8 cellular contexts compared by ENCODE assay signal in the genomic region with DNA sequence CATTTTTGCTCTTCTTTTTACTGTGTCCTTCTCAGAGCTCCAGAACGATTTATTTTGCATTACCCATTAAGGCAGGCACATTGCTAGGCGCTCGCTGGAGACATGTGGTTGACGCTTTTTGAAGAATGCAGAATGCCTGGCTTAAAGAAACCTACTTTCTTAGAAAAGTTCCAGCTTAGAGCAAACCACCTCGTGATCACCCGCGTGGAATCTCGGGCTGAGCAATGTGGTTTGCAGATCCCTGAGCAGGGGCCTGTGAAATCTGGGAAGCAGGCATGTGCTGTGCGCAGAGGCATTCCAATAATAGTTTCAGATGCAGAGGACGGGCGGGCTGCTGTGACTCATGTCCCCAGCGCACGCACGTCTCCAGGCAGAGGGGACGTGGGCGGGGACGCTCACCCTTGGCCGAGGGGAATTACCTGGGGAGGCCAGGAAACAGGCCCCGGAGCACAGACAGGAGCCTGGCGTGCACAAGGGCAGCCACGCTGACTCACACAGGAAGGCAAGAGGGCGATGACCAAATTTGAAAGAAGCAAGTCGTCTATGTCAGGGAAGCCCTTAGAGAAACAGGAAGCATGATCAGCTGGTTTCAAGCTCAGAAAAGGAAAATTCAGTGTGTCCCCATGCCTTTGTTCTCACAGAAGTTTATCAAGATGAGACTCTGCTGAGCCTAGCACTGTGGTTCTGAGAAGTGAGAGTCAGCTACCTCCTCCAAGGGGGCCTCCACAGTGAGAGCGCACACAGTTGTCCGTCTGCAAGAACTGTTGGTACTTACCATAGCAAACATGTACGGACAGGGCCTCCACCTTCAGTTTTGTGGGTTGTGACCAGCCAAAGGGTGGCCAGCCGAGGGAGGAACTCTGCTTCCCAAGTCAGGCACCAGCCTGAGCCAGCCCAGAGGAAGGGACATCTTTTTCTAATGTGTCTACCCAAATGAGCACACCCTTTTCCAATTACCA.
A peak's percentile ranks its signal among the peaks of the same experiment; 100 is the strongest.
DNase-seq lines count a peak whose midpoint lies in the region; ATAC-seq, FAIRE-seq and TF ChIP-seq lines count a peak whose summit lies in the region.

No MANE protein-coding gene starts in this region.

- TF ChIP-seq CTCF in bronchial epithelial cell (IDR thresholded peaks at IDR 0.05; ENCODE audit: insufficient read depth, low read length, severe bottlenecking) = no peak

- ATAC-seq in GM21423 (IDR thresholded peaks at IDR 0.05; ENCODE audit: unreplicated experiment) = peak; percentile 95
- peak; percentile 68 for ATAC-seq in left colon

- intact Hi-C loops in left colon (cut with DNase I, micrococcal nuclease) = no loop called here

- peak; percentile 98 for DNase-seq in CD1c-positive myeloid dendritic cell (ENCODE audit: extremely low spot score)
- DNase-seq in HT-29 (ENCODE audit: low spot score) = peak; percentile 92
- peak; percentile 54 to 78 (median 70) for DNase-seq in activated CD4-positive, CD25-positive, alpha-beta regulatory T cell (lab: John Stamatoyannopoulos, UW)
- peak; percentile 96 for DNase-seq in bronchial epithelial cell (ENCODE audit: low read depth)
- peak; percentile 60 to 68 for DNase-seq in left colon
- DNase-seq in stimulated activated CD4-positive, alpha-beta T cell treated with anti-CD3 and anti-CD28 coated beads, Interleukin-2, amount 100 ng/mL, for 24 hours = peak; percentile 94 to 95
- no peak for DNase-seq in NCI-H510A (lab: John Stamatoyannopoulos, UW)

- FAIRE-seq in bronchial epithelial cell (lab: Jason Lieb, UNC) = peak; percentile 97

- no peaks in the 10 kb centered on the region for H3K36me3 ChIP-seq in bronchial epithelial cell (ENCODE audit: control insufficient read depth, insufficient read depth, low read length)

- no peak overlapping the region for H3K4me3 ChIP-seq in bronchial epithelial cell (ENCODE audit: low read depth, low read length)

- H3K27me3 ChIP-seq in bronchial epithelial cell (ENCODE audit: control insufficient read depth, insufficient read depth, low read length) = no peaks in the 10 kb centered on the region
